ENCODE assay signal across 10 cellular contexts in genomic region chr15:67098768-67099282, GRCh38. TPM values are rescaled to one million over a fixed set of nuclear protein-coding genes. Genes with fewer than 3 reads are reported as not detected.
DNase-seq lines count a peak whose midpoint lies in the region; ATAC-seq, FAIRE-seq and TF ChIP-seq lines count a peak whose summit lies in the region.
"Had no signal": no experiment of that assay in that cellular context is flagged by ENCODE, and none has a peak within 500 bp of the region (broad histone marks: within the 10 kb centered on the region; RNA-seq: fewer than 3 reads in every experiment).

No MANE protein-coding gene starts in this region.

- H3K9ac ChIP-seq in kidney (ENCODE audit: low read length in 2 of 2) = no peak overlapping the region

- TF ChIP-seq POLR2A in NB4 (IDR thresholded peaks at IDR 0.05; ENCODE audit: extremely low read depth, insufficient read length) = no peak

- no peaks in the 10 kb centered on the region for H3K9me3 Mint-ChIP-seq in naive thymus-derived CD8-positive, alpha-beta T cell

- peak overlapping the region in 9 of 10 donors; percentile 64 to 91 (median 80) for H3K27ac Mint-ChIP-seq in naive thymus-derived CD8-positive, alpha-beta T cell

- peaks cover 15 to 62% (median 34%) of the 10 kb centered on the region in 4 donors for H3K4me1 Mint-ChIP-seq in naive thymus-derived CD8-positive, alpha-beta T cell

- POLR2A ChIA-PET in naive thymus-derived CD8-positive, alpha-beta T cell (lab: Charles Lee) = interaction anchor here (0.5 to 1.9 kb wide), 4 partner anchors 15 to 33 kb away, joined by 3 to 4 read pairs (median 4); partner anchors contain the start of gene SMAD3

- no peaks in the 10 kb centered on the region for H3K27me3 Mint-ChIP-seq in naive thymus-derived CD8-positive, alpha-beta T cell

- H3K36me3 ChIP-seq in kidney (ENCODE audit: control insufficient read depth in 1 of 2, insufficient read depth in 2 of 2, low read length in 2 of 2) = peaks cover 3 to 6% of the 10 kb centered on the region in 2 donors

- H3K4me1 ChIP-seq in kidney (ENCODE audit: control insufficient read depth in 1 of 2, insufficient read depth in 1 of 2, low read depth in 1 of 2, low read length in 2 of 2) = peaks cover 23 to 26% of the 10 kb centered on the region in 2 donors

- H3K4me3 ChIP-seq in AG10803 (ENCODE audit: low read length) (peak overlapping the region; percentile 51), NB4 (ENCODE audit: low read depth, low read length) (peak overlapping the region; percentile 13), coronary artery (peak overlapping the region; percentile 58), kidney (ENCODE audit: low read length in 2 of 2) (no peak overlapping the region)

- no peak for FAIRE-seq in kidney (lab: Jason Lieb, UNC)

- TF ChIP-seq CTCF in AG10803 (conservative IDR thresholded peaks at IDR 0.05; ENCODE audit: low read length) (no peak), NB4 (IDR thresholded peaks at IDR 0.05; ENCODE audit: low read depth, low read length) (no peak), coronary artery (IDR thresholded peaks at IDR 0.05) (no peak), kidney (IDR thresholded peaks at IDR 0.05; ENCODE audit: borderline replicate concordance, extremely low read depth, insufficient read depth) (no peak)

- peak overlapping the region; percentile 61 to 84 for H3K27ac ChIP-seq in coronary artery
- H3K27ac ChIP-seq in kidney (ENCODE audit: low read depth in 2 of 2, low read length in 2 of 2) = peak overlapping the region in 1 of 2 donors; percentile 27

- intact Hi-C loops in kidney (cut with DNase I) = no loop called here

- H3K36me3 Mint-ChIP-seq in naive thymus-derived CD8-positive, alpha-beta T cell = no peaks in the 10 kb centered on the region

- ATAC-seq in naive thymus-derived CD8-positive, alpha-beta T cell = no peak
- no peak for ATAC-seq in HG03354 (IDR thresholded peaks at IDR 0.05; ENCODE audit: poor library complexity, severe bottlenecking, unreplicated experiment)

- peak overlapping the region; percentile 4 to 87 (median 76) for H3K4me3 Mint-ChIP-seq in naive thymus-derived CD8-positive, alpha-beta T cell

- H3K9me3 ChIP-seq in kidney (ENCODE audit: control insufficient read depth in 1 of 2, low read length in 2 of 2) = no peaks in the 10 kb centered on the region

- DNase-seq in AG10803 (ENCODE audit: low read depth) = peak; percentile 48
- DNase-seq in NB4 (ENCODE audit: low read depth) = no peak
- DNase-seq in coronary artery (ENCODE audit: low spot score) = no peak
- no peak for DNase-seq in naive thymus-derived CD8-positive, alpha-beta T cell
- DNase-seq in NCI-H2107 (lab: John Stamatoyannopoulos, UW) = no peak
- no peak for DNase-seq in kidney
- DNase-seq in NCI-H1694 (lab: John Stamatoyannopoulos, UW) = no peak
- DNase-seq: head of caudate nucleus, NCI-H1092 treated with DMSO at 0.1 percent for 48 hours had no signal

RNA-seq across cellular contexts. Expression of gene SMAD3, which starts 33.4 kb away (rescaled TPM):
- 10 to 100 TPM; 53.1 to 55.4 TPM for total RNA-seq in naive thymus-derived CD8-positive, alpha-beta T cell
- 1 to 10 TPM in 2 of 3 donors, under 1 TPM in 1; 0.57 to 4.2 (median 1.7) TPM for polyA plus RNA-seq in naive thymus-derived CD8-positive, alpha-beta T cell
- total RNA-seq in kidney = 58.2 TPM
- 10.1 TPM for polyA plus RNA-seq in kidney (ENCODE audit: insufficient read depth, low read depth, low replicate concordance)

Comparison
In these comparisons a context has a peak if more than half of its experiments do, and no peak if none do; other contexts are left out.
1. H3K4me3 ChIP-seq: peak in AG10803 (single experiment), NB4 (single experiment) and coronary artery (single experiment); none in kidney (0 of 2).